Comparison of ENCODE assay signal across 5 cellular contexts in the genomic region with DNA sequence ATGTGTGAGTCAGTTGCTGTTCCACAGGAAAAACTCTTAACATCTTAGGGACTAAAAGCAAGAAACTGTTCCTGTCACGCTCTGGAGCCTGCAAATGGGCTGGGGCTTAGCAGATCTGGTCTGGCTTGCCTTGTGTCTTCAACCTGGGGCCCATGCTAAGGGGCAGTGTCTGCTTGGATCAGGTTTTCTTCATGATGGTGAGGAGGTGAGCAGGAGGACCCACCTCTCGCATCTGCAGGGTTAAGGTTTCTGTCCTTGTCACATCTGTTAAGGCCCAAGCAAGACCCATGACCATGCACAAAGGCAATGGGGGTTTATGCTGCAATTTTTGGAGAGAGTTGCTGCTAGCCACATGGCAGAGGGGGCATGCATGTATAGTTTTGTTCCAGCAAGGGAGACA. TPM values are rescaled to one million over a fixed set of nuclear protein-coding genes. Genes with fewer than 3 reads are reported as not detected.
"Had no signal": no experiment of that assay in that cellular context is flagged by ENCODE, and none has a peak within 500 bp of the region (broad histone marks: within the 10 kb centered on the region; RNA-seq: fewer than 3 reads in every experiment).

No MANE protein-coding gene starts in this region.

RNA-seq across cellular contexts. Expression of gene CST1, which starts 8.8 kb away (rescaled TPM):
- total RNA-seq: GM23248, HepG2, HFFc6, HT1080 had no signal
- polyA plus RNA-seq: GM23248, IgD-negative memory B cell had no signal
